19 cellular contexts compared by ENCODE assay signal in genomic region chr21:45769239-45769758, GRCh38.
DNase-seq lines count a peak whose midpoint lies in the region; ATAC-seq lines count a peak whose summit lies in the region.
"Had no signal": no experiment of that assay in that cellular context is flagged by ENCODE, and none has a peak within 500 bp of the region (broad histone marks: within the 10 kb centered on the region; RNA-seq: fewer than 3 reads in every experiment).

No MANE protein-coding gene starts in this region.

- peak overlapping the region; percentile 79 for H3K27ac ChIP-seq in SJSA1
- H3K27ac ChIP-seq: upper lobe of right lung had no signal

- no peaks in the 10 kb centered on the region for H3K9me3 ChIP-seq in SJSA1 (replicated peaks)
- H3K9me3 ChIP-seq: upper lobe of right lung had no signal

- no peak overlapping the region for H3K4me3 ChIP-seq in SJSA1
- H3K4me3 ChIP-seq: GM23338, upper lobe of right lung had no signal

- no peaks in the 10 kb centered on the region for H3K9me3 Mint-ChIP-seq in activated naive CD4-positive, alpha-beta T cell treated with anti-CD3 and anti-CD28 coated beads, Interleukin-2, amount 10 ng/mL, durations not matched to agents 7 days and 5 days
- H3K9me3 Mint-ChIP-seq in activated naive CD4-positive, alpha-beta T cell treated with anti-CD3 and anti-CD28 coated beads, Interleukin-2, amount 50 U/mL, for 72 hours: peaks cover 0 to 10% of the 10 kb centered on the region in 2 donors
- H3K9me3 Mint-ChIP-seq: GM23338 had no signal

- H3K36me3 Mint-ChIP-seq in activated naive CD4-positive, alpha-beta T cell treated with anti-CD3 and anti-CD28 coated beads, Interleukin-2, amount 10 ng/mL, durations not matched to agents 7 days and 5 days: no peaks in the 10 kb centered on the region
- H3K36me3 Mint-ChIP-seq in activated naive CD4-positive, alpha-beta T cell treated with anti-CD3 and anti-CD28 coated beads, Interleukin-2, amount 50 U/mL, for 72 hours: peaks cover 0 to 46% of the 10 kb centered on the region in 2 donors
- H3K36me3 Mint-ChIP-seq: CD8-positive, alpha-beta T cell; naive B cell had no signal

- H3K27ac Mint-ChIP-seq in activated naive CD4-positive, alpha-beta T cell treated with anti-CD3 and anti-CD28 coated beads, Interleukin-2, amount 10 ng/mL, durations not matched to agents 7 days and 5 days: peak overlapping the region; percentile 86
- H3K27ac Mint-ChIP-seq in activated naive CD4-positive, alpha-beta T cell treated with anti-CD3 and anti-CD28 coated beads, Interleukin-2, amount 50 U/mL, for 72 hours: peak overlapping the region; percentile 95 to 98
- H3K27ac Mint-ChIP-seq: GM23338, naive B cell had no signal

- H3K4me1 Mint-ChIP-seq in activated naive CD4-positive, alpha-beta T cell treated with anti-CD3 and anti-CD28 coated beads, Interleukin-2, amount 10 ng/mL, durations not matched to agents 7 days and 5 days: peaks cover 39% of the 10 kb centered on the region
- H3K4me1 Mint-ChIP-seq: GM23338, naive B cell had no signal

- H3K27me3 ChIP-seq in SJSA1 (replicated peaks): no peaks in the 10 kb centered on the region
- H3K27me3 ChIP-seq: upper lobe of right lung had no signal

- no peaks in the 10 kb centered on the region for H3K27me3 Mint-ChIP-seq in activated naive CD4-positive, alpha-beta T cell treated with anti-CD3 and anti-CD28 coated beads, Interleukin-2, amount 10 ng/mL, durations not matched to agents 7 days and 5 days

- CTCF ChIA-PET in activated naive CD4-positive, alpha-beta T cell treated with anti-CD3 and anti-CD28 coated beads, Interleukin-2, amount 10 ng/mL, durations not matched to agents 7 days and 5 days (lab: Charles Lee): interaction anchor here (0.7 kb wide), 1 partner anchor 48 kb away, joined by 3 read pairs; no protein-coding TSS in a partner anchor

- H3K4me3 Mint-ChIP-seq in activated naive CD4-positive, alpha-beta T cell treated with anti-CD3 and anti-CD28 coated beads, Interleukin-2, amount 10 ng/mL, durations not matched to agents 7 days and 5 days: no peak overlapping the region
- H3K4me3 Mint-ChIP-seq: CD8-positive, alpha-beta T cell; GM23338; naive B cell had no signal

- H3K4me1 ChIP-seq in SJSA1 (replicated peaks): peaks cover 51% of the 10 kb centered on the region
- H3K4me1 ChIP-seq: upper lobe of right lung had no signal

- peak; percentile 3 to 20 for ATAC-seq in activated naive CD4-positive, alpha-beta T cell treated with anti-CD3 and anti-CD28 coated beads, Interleukin-2, amount 50 U/mL, for 72 hours
- ATAC-seq in stimulated activated naive CD8-positive, alpha-beta T cell treated with anti-CD3 and anti-CD28 coated beads, Interleukin-15, Interleukin-2, amounts not matched to agents 100 U/mL and 50 U/mL, for 24 hours: no peak
- ATAC-seq in GM21786 (IDR thresholded peaks at IDR 0.05; ENCODE audit: unreplicated experiment) (no peak), HG03439 (IDR thresholded peaks at IDR 0.05; ENCODE audit: unreplicated experiment) (no peak)
- ATAC-seq: upper lobe of right lung had no signal

- DNase-seq in activated naive CD4-positive, alpha-beta T cell treated with anti-CD3 and anti-CD28 coated beads, Interleukin-2, amount 10 ng/mL, durations not matched to agents 7 days and 5 days: peak; percentile 34
- no peak for DNase-seq in activated naive CD4-positive, alpha-beta T cell (lab: John Stamatoyannopoulos, UW)
- DNase-seq in SJSA1 (ENCODE audit: low read depth in 1 of 2, low spot score in 2 of 2): no peak
- DNase-seq in activated naive CD4-positive, alpha-beta T cell treated with anti-CD3 and anti-CD28 coated beads, Interleukin-2, amount 50 U/mL, for 72 hours (ENCODE audit: low spot score in 2 of 2): peak in 1 of 2 donors; percentile 28
- DNase-seq in stimulated activated naive CD8-positive, alpha-beta T cell treated with anti-CD3 and anti-CD28 coated beads, Interleukin-15, Interleukin-2, amounts not matched to agents 100 U/mL and 50 U/mL, for 24 hours: peak; percentile 11
- no peak for DNase-seq in effector CD4-positive, alpha-beta T cell
- DNase-seq: amniotic stem cell; cortex of kidney; glutamatergic neuron; KG1; naive B cell; NCI-H187 treated with DMSO at 0.1 percent for 48 hours; stimulated activated naive CD4-positive, alpha-beta T cell treated with Interleukin-2 at 50 U/mL for 16 hours; T1000; upper lobe of right lung had no signal

- peaks cover 3% of the 10 kb centered on the region; the same call in 1 of the 2 replicates for H3K36me3 ChIP-seq in SJSA1
- H3K36me3 ChIP-seq: upper lobe of right lung had no signal

Comparison
In these comparisons a context has a peak if more than half of its experiments do, and no peak if none do; other contexts are left out.
1. DNase-seq: peak in activated naive CD4-positive, alpha-beta T cell treated with anti-CD3 and anti-CD28 coated beads, Interleukin-2, amount 10 ng/mL, durations not matched to agents 7 days and 5 days (single experiment) and stimulated activated naive CD8-positive, alpha-beta T cell treated with anti-CD3 and anti-CD28 coated beads, Interleukin-15, Interleukin-2, amounts not matched to agents 100 U/mL and 50 U/mL, for 24 hours (single experiment); none in activated naive CD4-positive, alpha-beta T cell (0 of 4), SJSA1 (0 of 2) and effector CD4-positive, alpha-beta T cell (single experiment).
2. ATAC-seq: peak in activated naive CD4-positive, alpha-beta T cell treated with anti-CD3 and anti-CD28 coated beads, Interleukin-2, amount 50 U/mL, for 72 hours (2 of 2); none in stimulated activated naive CD8-positive, alpha-beta T cell treated with anti-CD3 and anti-CD28 coated beads, Interleukin-15, Interleukin-2, amounts not matched to agents 100 U/mL and 50 U/mL, for 24 hours (single experiment), GM21786 (single experiment) and HG03439 (single experiment).